In the genomic region with DNA sequence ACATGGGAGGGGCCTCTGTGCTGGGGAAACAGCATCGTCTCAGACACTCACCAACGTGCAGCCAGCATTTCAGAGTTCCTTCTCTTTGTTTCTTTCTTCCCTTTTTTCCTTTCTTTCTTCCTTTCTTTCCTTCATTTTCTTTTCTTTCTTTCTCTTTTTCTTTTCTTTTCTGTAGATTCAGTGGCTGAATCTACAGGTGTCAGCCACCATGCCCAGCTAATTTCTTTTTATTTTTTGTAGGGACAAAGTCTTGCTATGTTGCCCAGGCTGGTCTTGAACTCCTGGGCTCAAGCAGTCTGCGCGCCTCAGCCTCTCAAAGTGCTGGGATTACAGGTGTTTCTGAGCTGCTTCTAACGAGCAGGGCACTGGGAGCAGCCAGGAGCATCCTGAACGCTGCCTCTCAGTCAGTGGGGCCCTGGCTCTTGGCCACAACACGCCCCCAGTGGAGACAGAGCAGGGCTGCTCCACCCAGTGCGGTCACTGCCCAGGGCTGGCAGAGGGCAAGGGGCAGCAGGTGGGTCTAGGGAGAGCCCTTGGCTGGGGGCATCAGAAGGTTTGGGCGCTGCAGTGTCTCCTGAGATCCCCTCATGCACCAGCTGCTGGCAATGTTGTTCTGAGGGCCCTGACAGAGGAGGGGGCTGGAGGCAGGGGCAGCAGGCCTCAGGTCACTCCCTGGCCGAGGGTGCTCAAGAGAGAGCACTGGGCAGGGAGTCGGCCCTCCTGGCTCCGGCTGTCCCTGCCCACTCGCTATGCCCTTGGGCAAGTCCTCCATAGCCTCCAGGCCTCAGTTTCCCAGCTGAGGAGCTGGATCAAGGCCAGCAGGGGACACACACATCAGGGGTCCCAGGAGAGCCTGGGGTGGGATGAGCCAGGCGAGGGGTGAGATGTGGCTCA, we compare ENCODE assay signal across 24 cellular contexts. TPM values are rescaled to one million over a fixed set of nuclear protein-coding genes. Genes with fewer than 3 reads are reported as not detected.
DNase-seq lines count a peak whose midpoint lies in the region; ATAC-seq, FAIRE-seq and TF ChIP-seq lines count a peak whose summit lies in the region.
"Had no signal": no experiment of that assay in that cellular context is flagged by ENCODE, and none has a peak within 500 bp of the region (broad histone marks: within the 10 kb centered on the region; RNA-seq: fewer than 3 reads in every experiment).

No MANE protein-coding gene starts in this region.

- H3K27ac Mint-ChIP-seq in H9, result no peak overlapping the region; a peak in 1 of 7 replicates
- H3K27ac Mint-ChIP-seq in CD14-positive monocyte, result peak overlapping the region in 2 of 7 donors; percentile 14 to 76
- H3K27ac Mint-ChIP-seq: activated B cell treated with CpG ODN at 0.5 μM for 24 hours; activated CD8-positive, alpha-beta T cell treated with anti-CD3 and anti-CD28 coated beads, Interleukin-2, amount 10 ng/mL, durations not matched to agents 7 days and 5 days; activated naive CD8-positive, alpha-beta T cell treated with anti-CD3 and anti-CD28 coated beads, Interleukin-2, amount 10 ng/mL, durations not matched to agents 7 days and 5 days; dendritic cell treated with granulocyte-macrophage colony-stimulating factor and Interleukin-4, amounts not matched to agents 40 ng/mL and 50 ng/mL, for 4 days had no signal

- H3K79me1 ChIP-seq in H9 (ENCODE audit: insufficient read depth, low read depth, low read length, poor library complexity, severe bottlenecking), result no peaks in the 10 kb centered on the region

- no peak overlapping the region for H2BK12ac ChIP-seq in H9 (ENCODE audit: insufficient read length, low read depth, low read length)

- H3K27me3 Mint-ChIP-seq in H9 (ENCODE audit: low read depth) (no peaks in the 10 kb centered on the region; the same call in 1 of the 2 replicates), CD14-positive monocyte (ENCODE audit: low read depth in 3 of 3) (peaks cover 0 to 5% (median 2%) of the 10 kb centered on the region in 3 donors)
- H3K27me3 Mint-ChIP-seq: activated B cell treated with CpG ODN at 0.5 μM for 24 hours; activated naive CD8-positive, alpha-beta T cell treated with anti-CD3 and anti-CD28 coated beads, Interleukin-2, amount 10 ng/mL, durations not matched to agents 7 days and 5 days; dendritic cell treated with granulocyte-macrophage colony-stimulating factor and Interleukin-4, amounts not matched to agents 40 ng/mL and 50 ng/mL, for 4 days; naive thymus-derived CD4-positive, alpha-beta T cell had no signal

- H3K27me3 ChIP-seq in BJ (ENCODE audit: control insufficient read depth, insufficient read depth, low read length) (no peaks in the 10 kb centered on the region), H9 (ENCODE audit: insufficient read depth, low read length) (no peaks in the 10 kb centered on the region), GM12878 (replicated peaks in 1 of 2; ENCODE audit: control insufficient read depth in 2 of 2, insufficient read depth in 2 of 2, low read length in 1 of 2) (no peaks in the 10 kb centered on the region), lower lobe of right lung (ENCODE audit: low read depth) (no peaks in the 10 kb centered on the region)
- H3K27me3 ChIP-seq: suprapubic skin had no signal

- TF ChIP-seq EP300 in GM12878 (IDR thresholded peaks at IDR 0.05; ENCODE audit: borderline replicate concordance in 1 of 2, control insufficient read depth in 1 of 2, low read depth in 2 of 2, low read length in 2 of 2), result no peak

- TF ChIP-seq POLR2A in GM12878 (IDR thresholded peaks at IDR 0.05; ENCODE audit: low read depth, low read length), result no peak

- TF ChIP-seq CTCF in BJ (IDR thresholded peaks at IDR 0.05; ENCODE audit: insufficient read depth, low read depth, low read length), result 0 out of 2 replicates have a peak, but pooled peaks have one; percentile 2
- peak; percentile 36; the same call in 1 of the 3 replicates for TF ChIP-seq CTCF in H9 (conservative IDR thresholded peaks at IDR 0.05)
- TF ChIP-seq CTCF in GM12878 (IDR thresholded peaks at IDR 0.05 in 2 of 3, conservative IDR thresholded peaks at IDR 0.05 in 1 of 3; ENCODE audit: control insufficient read depth in 2 of 3, extremely low read depth in 1 of 3, insufficient read depth in 1 of 3, low read depth in 3 of 3, low read length in 3 of 3), result no peak
- TF ChIP-seq CTCF in lower lobe of right lung (IDR thresholded peaks at IDR 0.05), result no peak
- no peak for TF ChIP-seq CTCF in CD14-positive monocyte (IDR thresholded peaks at IDR 0.05)

- no TSS peak for BruUV-seq in GM12878 (replicated peaks; lab: Mats Ljungman, UMichigan)

- H3K9me3 Mint-ChIP-seq in H9 (no peaks in the 10 kb centered on the region), CD14-positive monocyte (no peaks in the 10 kb centered on the region)
- H3K9me3 Mint-ChIP-seq: activated B cell treated with CpG ODN at 0.5 μM for 24 hours; activated naive CD8-positive, alpha-beta T cell treated with anti-CD3 and anti-CD28 coated beads, Interleukin-2, amount 10 ng/mL, durations not matched to agents 7 days and 5 days; activated T-cell treated with anti-CD3 and anti-CD28 coated beads, Interleukin-2, amount 50 U/mL, for 4 hours; brain; dendritic cell treated with granulocyte-macrophage colony-stimulating factor and Interleukin-4, amounts not matched to agents 40 ng/mL and 50 ng/mL, for 4 days; naive thymus-derived CD4-positive, alpha-beta T cell had no signal

- no peak overlapping the region for H2BK15ac ChIP-seq in H9 (ENCODE audit: low read depth, low read length)

- no peak overlapping the region for H2AK5ac ChIP-seq in H9 (ENCODE audit: insufficient read length, low read length)

- H3K14ac ChIP-seq in H9 (ENCODE audit: insufficient read depth, low read length), result no peak overlapping the region

- no peaks in the 10 kb centered on the region for H3K36me3 Mint-ChIP-seq in H9 (ENCODE audit: insufficient read depth in 1 of 3, low read depth in 3 of 3)
- no peaks in the 10 kb centered on the region for H3K36me3 Mint-ChIP-seq in CD14-positive monocyte
- H3K36me3 Mint-ChIP-seq: activated naive CD8-positive, alpha-beta T cell treated with anti-CD3 and anti-CD28 coated beads, Interleukin-2, amount 10 ng/mL, durations not matched to agents 7 days and 5 days; brain; naive thymus-derived CD4-positive, alpha-beta T cell had no signal

- POLR2A ChIA-PET in BJ (lab: Charles Lee), result no interaction called here
- POLR2A ChIA-PET in GM12878 (lab: Charles Lee), result no interaction called here

- H3K4me1 ChIP-seq in H9 (ENCODE audit: insufficient read depth, low read length) (no peaks in the 10 kb centered on the region), GM12878 (ENCODE audit: control insufficient read depth, insufficient read depth, low read length) (no peaks in the 10 kb centered on the region), lower lobe of right lung (peaks cover 6% of the 10 kb centered on the region)
- H3K4me1 ChIP-seq: prostate gland had no signal

- CTCF ChIA-PET in BJ (lab: Yijun Ruan, JAX) (interaction anchor here (0.6 to 1.3 kb wide), 2 partner anchors 8 to 10 kb away, joined by 3 to 4 read pairs; no protein-coding TSS in a partner anchor), GM12878 (lab: Yijun Ruan, JAX) (interaction anchor here (2.0 kb wide), 1 partner anchor 130 kb away, joined by 5 read pairs; no protein-coding TSS in a partner anchor)

- H4K20me1 ChIP-seq in H9 (ENCODE audit: control insufficient read depth, insufficient read depth, insufficient read length) (no peaks in the 10 kb centered on the region), GM12878 (ENCODE audit: control insufficient read depth, insufficient read depth) (no peaks in the 10 kb centered on the region)

- no peak overlapping the region for H2BK20ac ChIP-seq in H9 (ENCODE audit: low read depth, low read length, poor library complexity, severe bottlenecking)

- H3K23ac ChIP-seq in H9 (ENCODE audit: insufficient read length, low read depth, low read length), result no peak overlapping the region

- no peak overlapping the region for H3K4me2 ChIP-seq in H9 (ENCODE audit: insufficient read depth, insufficient read length, low read length)
- H3K4me2 ChIP-seq in GM12878 (ENCODE audit: control insufficient read depth, insufficient read depth), result no peak overlapping the region

- RAD21 ChIA-PET in GM12878 (lab: Charles Lee; ENCODE audit: unreplicated experiment), result interaction anchor here (0.7 to 1.0 kb wide), 2 partner anchors 56 to 126 kb away, joined by 3 to 4 read pairs; no protein-coding TSS in a partner anchor

- intact Hi-C loops in GM12878 (cut with micrococcal nuclease; ENCODE audit: unreplicated experiment) (no loop called here), lower lobe of right lung (cut with DNase I) (no loop called here), CD14-positive monocyte (cut with micrococcal nuclease) (no loop called here)

- H3K36me3 ChIP-seq in BJ (ENCODE audit: control insufficient read depth, insufficient read depth, low read length), result no peaks in the 10 kb centered on the region
- H3K36me3 ChIP-seq in GM12878 (ENCODE audit: control insufficient read depth in 2 of 2, insufficient read depth in 2 of 2, low read length in 1 of 2), result no peaks in the 10 kb centered on the region
- H3K36me3 ChIP-seq in lower lobe of right lung, result no peaks in the 10 kb centered on the region
- H3K36me3 ChIP-seq: prostate gland, suprapubic skin had no signal

- H3K18ac ChIP-seq in H9 (ENCODE audit: insufficient read length, low read depth, low read length), result no peak overlapping the region

- H3K79me2 ChIP-seq in H9 (ENCODE audit: insufficient read depth, low read length), result no peaks in the 10 kb centered on the region
- H3K79me2 ChIP-seq in GM12878 (ENCODE audit: control insufficient read depth, insufficient read depth, low read length), result no peaks in the 10 kb centered on the region

- H3K4me3 Mint-ChIP-seq in H9 (no peak overlapping the region), CD14-positive monocyte (no peak overlapping the region)
- H3K4me3 Mint-ChIP-seq: activated B cell treated with CpG ODN at 0.5 μM for 24 hours; activated CD8-positive, alpha-beta T cell treated with anti-CD3 and anti-CD28 coated beads, Interleukin-2, amount 10 ng/mL, durations not matched to agents 7 days and 5 days; activated naive CD8-positive, alpha-beta T cell treated with anti-CD3 and anti-CD28 coated beads, Interleukin-2, amount 10 ng/mL, durations not matched to agents 7 days and 5 days; activated T-cell treated with anti-CD3 and anti-CD28 coated beads, Interleukin-2, amount 50 U/mL, for 4 hours; brain; dendritic cell treated with granulocyte-macrophage colony-stimulating factor and Interleukin-4, amounts not matched to agents 40 ng/mL and 50 ng/mL, for 4 days; naive thymus-derived CD4-positive, alpha-beta T cell had no signal

- H3K27ac ChIP-seq in H9 (ENCODE audit: insufficient read length, low read depth, low read length) (no peak overlapping the region), GM12878 (ENCODE audit: control insufficient read depth, insufficient read depth) (no peak overlapping the region), lower lobe of right lung (no peak overlapping the region)
- H3K27ac ChIP-seq: prostate gland, suprapubic skin had no signal

- no peak overlapping the region for H3K9ac ChIP-seq in H9 (ENCODE audit: extremely low read depth, insufficient read length, low read length)
- no peak overlapping the region for H3K9ac ChIP-seq in GM12878 (ENCODE audit: control insufficient read depth, insufficient read depth, low read length)

- H4K8ac ChIP-seq in H9 (replicated peaks; ENCODE audit: insufficient read length, low read depth, low read length), result no peak overlapping the region

- no peak overlapping the region for H3K4me3 ChIP-seq in BJ (ENCODE audit: low read depth, low read length)
- no peak overlapping the region for H3K4me3 ChIP-seq in GM12878
- no peak overlapping the region for H3K4me3 ChIP-seq in lower lobe of right lung
- H3K4me3 ChIP-seq: prostate gland, suprapubic skin had no signal

- no peak overlapping the region for H3T11ph ChIP-seq in H9 (ENCODE audit: low read length)

- no peaks in the 10 kb centered on the region for H3K9me3 ChIP-seq in H9 (ENCODE audit: control insufficient read depth, low read depth, low read length)
- H3K9me3 ChIP-seq in GM12878 (replicated peaks; ENCODE audit: control insufficient read depth, insufficient read depth, low read length), result no peaks in the 10 kb centered on the region
- H3K9me3 ChIP-seq in lower lobe of right lung, result no peaks in the 10 kb centered on the region
- H3K9me3 ChIP-seq: prostate gland, suprapubic skin had no signal

- no peak overlapping the region for H2AFZ ChIP-seq in H9 (ENCODE audit: low read length)
- no peak overlapping the region for H2AFZ ChIP-seq in GM12878 (ENCODE audit: control insufficient read depth, low read depth, low read length)

- no CpG with 5 or more reads among the region's 14 CpGs for WGBS in H9 (ENCODE audit: extremely low coverage, insufficient read length, low lambda C conversion rate)
- 12% methylated on average over 14 of the region's 14 CpGs for WGBS in GM12878 (ENCODE audit: insufficient coverage, insufficient replicate concordance, low lambda C conversion rate, missing lambda C conversion rate)

- in situ Hi-C loops in GM12878 (cut with MboI), result no loop called here

- peak; percentile 41; the same call in 2 of the 3 replicates for ATAC-seq in GM12878
- no peak for ATAC-seq in lower lobe of right lung
- ATAC-seq in GM19455 (IDR thresholded peaks at IDR 0.05; ENCODE audit: unreplicated experiment), result no peak
- ATAC-seq: activated CD8-positive, alpha-beta T cell treated with anti-CD3 and anti-CD28 coated beads, Interleukin-2, amount 10 ng/mL, durations not matched to agents 7 days and 5 days; activated T-cell treated with anti-CD3 and anti-CD28 coated beads, Interleukin-2, amount 50 U/mL, for 4 hours; naive thymus-derived CD4-positive, alpha-beta T cell had no signal

- H2BK120ac ChIP-seq in H9 (ENCODE audit: low read depth, low read length, poor library complexity, severe bottlenecking), result no peak overlapping the region

- no peak for DNase-seq in BJ (ENCODE audit: low read depth)
- DNase-seq in H9, result no peak
- DNase-seq in GM12878 (ENCODE audit: low read depth, low spot score), result no peak
- DNase-seq in lower lobe of right lung, result peak; percentile 26
- DNase-seq in CD14-positive monocyte (ENCODE audit: low spot score), result no peak
- DNase-seq in NCI-H2227 (lab: John Stamatoyannopoulos, UW; ENCODE audit: unreplicated experiment), result no peak
- DNase-seq in NCI-H2171 treated with DMSO at 0.1 percent for 48 hours (lab: John Stamatoyannopoulos, UW), result no peak
- DNase-seq: activated B cell treated with CpG ODN at 0.5 μM for 24 hours; activated CD8-positive, alpha-beta T cell treated with anti-CD3 and anti-CD28 coated beads, Interleukin-2, amount 10 ng/mL, durations not matched to agents 7 days and 5 days; activated naive CD8-positive, alpha-beta T cell treated with anti-CD3 and anti-CD28 coated beads, Interleukin-2, amount 10 ng/mL, durations not matched to agents 7 days and 5 days; activated T-cell treated with anti-CD3 and anti-CD28 coated beads, Interleukin-2, amount 50 U/mL, for 4 hours; HCEC 1CT; KBM-7; naive thymus-derived CD4-positive, alpha-beta T cell; NCI-H2029 treated with DMSO at 0.1 percent for 48 hours; NCI-H510A treated with DMSO at 0.1 percent for 48 hours; T-helper 2 cell had no signal

- no peak overlapping the region for H2BK5ac ChIP-seq in H9 (ENCODE audit: insufficient read length, low read length)

- no peak overlapping the region for H3K56ac ChIP-seq in H9 (ENCODE audit: insufficient read length, low read depth, low read length)

- H3K4me1 Mint-ChIP-seq in H9 (no peaks in the 10 kb centered on the region), CD14-positive monocyte (peaks cover 32% of the 10 kb centered on the region)
- H3K4me1 Mint-ChIP-seq: activated naive CD8-positive, alpha-beta T cell treated with anti-CD3 and anti-CD28 coated beads, Interleukin-2, amount 10 ng/mL, durations not matched to agents 7 days and 5 days; naive thymus-derived CD4-positive, alpha-beta T cell had no signal

- no peak for FAIRE-seq in GM12878 (lab: Jason Lieb, UNC)
- FAIRE-seq: D721Med had no signal

- H3K4ac ChIP-seq in H9 (ENCODE audit: low read depth, low read length), result no peak overlapping the region

- no peaks in the 10 kb centered on the region for H3K23me2 ChIP-seq in H9 (ENCODE audit: insufficient read length, low read depth, low read length, poor library complexity, severe bottlenecking)

- TF ChIP-seq RAD21 in GM12878 (IDR thresholded peaks at IDR 0.05; ENCODE audit: insufficient read depth, low read depth, low read length), result no peak

- SMC1A ChIA-PET in GM12878 (lab: Charles Lee; ENCODE audit: uncharacterized antibody, unreplicated experiment), result no interaction called here

- H4K5ac ChIP-seq in H9 (ENCODE audit: insufficient read length, low read depth, low read length), result no peak overlapping the region

- H4K91ac ChIP-seq in H9 (ENCODE audit: insufficient read length, low read depth, low read length), result no peak overlapping the region

RNA-seq across cellular contexts. Expression of a gene that starts 4.7 kb away (rescaled TPM):
- 0.29 and 0.58 TPM in 2 replicates for polyA plus RNA-seq in BJ (2011; rRNA removed)
- polyA minus RNA-seq in BJ (2011; rRNA and poly(A)+ RNA removed), result 0.57 and 1.6 TPM in 2 replicates
- not detected in 2 replicates for total RNA-seq in H9 (2021)
- 0.12 and 0.13 TPM in 2 replicates for total RNA-seq in GM12878 (2013; cell fraction: nucleolus; rRNA removed)
- total RNA-seq in GM12878 (2014; rRNA removed), result 0.05 TPM in 1 of 2 replicates, not detected in the other
- total RNA-seq in GM12878 (2014; rRNA removed; fragmentation: Illumina TruSeq; extraction: Trizol), result not detected in 2 replicates
- 0.05 TPM in 1 of 2 replicates, not detected in the other for total RNA-seq in GM12878 (2021)
- polyA plus RNA-seq in GM12878 (2011; ENCODE audit: low read depth), result not detected
- not detected in 2 replicates for polyA plus RNA-seq in GM12878 (2011; rRNA removed)
- polyA plus RNA-seq in GM12878 (2011; cell fraction: cytosol; rRNA removed), result not detected in 2 replicates
- 0.09 TPM in 1 of 2 replicates, not detected in the other for polyA plus RNA-seq in GM12878 (2011; cell fraction: nucleus; rRNA removed)
- 0.03 TPM in 1 of 2 replicates, not detected in the other for polyA plus RNA-seq in GM12878 (2012)
- not detected in 2 replicates for polyA plus RNA-seq in GM12878 (2014; fragmentation: Illumina TruSeq; extraction: Trizol)
- not detected for polyA plus RNA-seq in GM12878 (2014; fragmentation: Nextera tagmentation; extraction: Ambion mirVana)
- not detected in 2 replicates for polyA plus RNA-seq in GM12878 (2014; rRNA removed)
- polyA plus RNA-seq in GM12878 (2016; fragmentation: Nextera tagmentation; extraction: Ambion mirVana), result under 1 TPM in 1 of 2 experiments, not detected in 1; 0.03 TPM
- not detected in 2 replicates for polyA minus RNA-seq in GM12878 (2011; rRNA and poly(A)+ RNA removed)
- polyA minus RNA-seq in GM12878 (2011; cell fraction: cytosol; rRNA and poly(A)+ RNA removed), result not detected in 2 replicates
- not detected in 2 replicates for polyA minus RNA-seq in GM12878 (2011; cell fraction: nucleus; rRNA and poly(A)+ RNA removed)
- 0.71 TPM for total RNA-seq in lower lobe of right lung
- under 1 TPM in 1 of 2 donors, not detected in 1; 0.14 TPM for polyA plus RNA-seq in CD14-positive monocyte
- total RNA-seq: activated B cell treated with CpG ODN at 0.5 μM for 24 hours; activated CD8-positive, alpha-beta T cell treated with anti-CD3 and anti-CD28 coated beads, Interleukin-2, amount 10 ng/mL, durations not matched to agents 7 days and 5 days; activated naive CD8-positive, alpha-beta T cell treated with anti-CD3 and anti-CD28 coated beads, Interleukin-2, amount 10 ng/mL, durations not matched to agents 7 days and 5 days; activated T-cell treated with anti-CD3 and anti-CD28 coated beads, Interleukin-2, amount 50 U/mL, for 4 hours; lung microvascular endothelial cell; naive thymus-derived CD4-positive, alpha-beta T cell had no signal
- polyA plus RNA-seq: naive thymus-derived CD4-positive, alpha-beta T cell had no signal

RNA-seq across cellular contexts. Expression of a gene that starts 25.0 kb away (rescaled TPM):
- polyA plus RNA-seq in BJ (2011; rRNA removed) (1.2 and 2.9 TPM in 2 replicates), GM12878 (2011; rRNA removed) (not detected in 2 replicates), GM12878 (2014; fragmentation: Illumina TruSeq; extraction: Trizol) (not detected in 2 replicates), GM12878 (2014; fragmentation: Nextera tagmentation; extraction: Ambion mirVana) (not detected), GM12878 (2014; rRNA removed) (not detected in 2 replicates), GM12878 (2016; fragmentation: Nextera tagmentation; extraction: Ambion mirVana) (not detected), CD14-positive monocyte (not detected)
- polyA minus RNA-seq in BJ (2011; rRNA and poly(A)+ RNA removed), result 0.93 and 1.1 TPM in 2 replicates
- total RNA-seq in H9 (2021) (2.0 and 2.1 TPM in 2 replicates), GM12878 (2014; rRNA removed) (not detected in 2 replicates), GM12878 (2014; rRNA removed; fragmentation: Illumina TruSeq; extraction: Trizol) (not detected in 2 replicates), GM12878 (2021) (not detected in 2 replicates), lower lobe of right lung (not detected)
- total RNA-seq in GM12878 (2013; cell fraction: nucleolus; rRNA removed), result not detected in 2 replicates
- polyA plus RNA-seq in GM12878 (2011; ENCODE audit: low read depth), result not detected
- polyA plus RNA-seq in GM12878 (2011; cell fraction: cytosol; rRNA removed), result not detected in 2 replicates
- polyA plus RNA-seq in GM12878 (2011; cell fraction: nucleus; rRNA removed), result not detected in 2 replicates
- 0.11 TPM in 1 of 2 replicates, not detected in the other for polyA plus RNA-seq in GM12878 (2012)
- not detected in 2 replicates for polyA minus RNA-seq in GM12878 (2011; rRNA and poly(A)+ RNA removed)
- polyA minus RNA-seq in GM12878 (2011; cell fraction: cytosol; rRNA and poly(A)+ RNA removed), result not detected in 2 replicates
- polyA minus RNA-seq in GM12878 (2011; cell fraction: nucleus; rRNA and poly(A)+ RNA removed), result 0.24 TPM in 1 of 2 replicates, not detected in the other
- total RNA-seq: activated B cell treated with CpG ODN at 0.5 μM for 24 hours, lung microvascular endothelial cell, suprapubic skin had no signal
- polyA plus RNA-seq: naive thymus-derived CD4-positive, alpha-beta T cell had no signal

RNA-seq across cellular contexts. Expression of a gene that starts 33.6 kb away (rescaled TPM):
- polyA plus RNA-seq in BJ (2011; rRNA removed), result 1.3 and 2.1 TPM in 2 replicates
- polyA minus RNA-seq in BJ (2011; rRNA and poly(A)+ RNA removed), result 0.87 and 2.5 TPM in 2 replicates
- total RNA-seq in H9 (2021), result 0.17 and 0.37 TPM in 2 replicates
- 3.3 and 4.0 TPM in 2 replicates for total RNA-seq in GM12878 (2013; cell fraction: nucleolus; rRNA removed)
- total RNA-seq in GM12878 (2014; rRNA removed), result 0.49 and 0.56 TPM in 2 replicates
- 0.14 and 0.18 TPM in 2 replicates for total RNA-seq in GM12878 (2014; rRNA removed; fragmentation: Illumina TruSeq; extraction: Trizol)
- 0.32 and 0.41 TPM in 2 replicates for total RNA-seq in GM12878 (2021)
- 0.07 TPM for polyA plus RNA-seq in GM12878 (2011; ENCODE audit: low read depth)
- polyA plus RNA-seq in GM12878 (2011; rRNA removed), result 0.56 and 0.94 TPM in 2 replicates
- polyA plus RNA-seq in GM12878 (2011; cell fraction: cytosol; rRNA removed), result 1.6 and 2.2 TPM in 2 replicates
- polyA plus RNA-seq in GM12878 (2011; cell fraction: nucleus; rRNA removed), result 6.6 and 6.9 TPM in 2 replicates
- polyA plus RNA-seq in GM12878 (2012), result 0.38 and 0.48 TPM in 2 replicates
- polyA plus RNA-seq in GM12878 (2014; fragmentation: Illumina TruSeq; extraction: Trizol), result 0.12 TPM in 1 of 2 replicates, not detected in the other
- not detected for polyA plus RNA-seq in GM12878 (2014; fragmentation: Nextera tagmentation; extraction: Ambion mirVana)
- polyA plus RNA-seq in GM12878 (2014; rRNA removed), result 0.36 and 0.39 TPM in 2 replicates
- polyA plus RNA-seq in GM12878 (2016; fragmentation: Nextera tagmentation; extraction: Ambion mirVana), result under 1 TPM in 1 of 2 experiments, not detected in 1; 0.05 TPM
- 0.15 and 0.62 TPM in 2 replicates for polyA minus RNA-seq in GM12878 (2011; rRNA and poly(A)+ RNA removed)
- 0.94 TPM in 1 of 2 replicates, not detected in the other for polyA minus RNA-seq in GM12878 (2011; cell fraction: cytosol; rRNA and poly(A)+ RNA removed)
- 0.60 and 0.77 TPM in 2 replicates for polyA minus RNA-seq in GM12878 (2011; cell fraction: nucleus; rRNA and poly(A)+ RNA removed)
- total RNA-seq in lower lobe of right lung, result 0.09 TPM
- not detected for polyA plus RNA-seq in CD14-positive monocyte
- total RNA-seq: lung microvascular endothelial cell had no signal
- polyA plus RNA-seq: naive thymus-derived CD4-positive, alpha-beta T cell had no signal

Comparison
In these comparisons a context has a peak if more than half of its experiments do, and no peak if none do; other contexts are left out.
1. CTCF ChIP-seq: peak in BJ (single experiment) and H9 (single experiment); none in GM12878 (0 of 3), lower lobe of right lung (single experiment) and CD14-positive monocyte (single experiment).